8 cellular contexts compared by ENCODE assay signal in the genomic region with DNA sequence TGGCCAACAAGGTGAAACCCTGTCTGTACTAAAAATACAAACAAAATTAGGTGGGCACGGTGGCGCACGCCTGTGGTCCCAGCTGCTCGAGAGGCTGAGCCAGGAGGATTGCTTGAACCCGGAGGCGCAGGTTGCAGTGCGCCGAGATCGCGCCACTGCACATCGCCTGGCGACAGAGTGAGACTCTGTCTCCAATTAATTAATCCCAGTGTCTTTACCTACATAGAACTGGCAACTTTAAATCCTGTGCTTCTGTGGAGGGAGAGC. TPM values are rescaled to one million over a fixed set of nuclear protein-coding genes. Genes with fewer than 3 reads are reported as not detected.
DNase-seq lines count a peak whose midpoint lies in the region; ATAC-seq and TF ChIP-seq lines count a peak whose summit lies in the region.
"Had no signal": no experiment of that assay in that cellular context is flagged by ENCODE, and none has a peak within 500 bp of the region (broad histone marks: within the 10 kb centered on the region; RNA-seq: fewer than 3 reads in every experiment).

No MANE protein-coding gene starts in this region.

- peaks cover 27% of the 10 kb centered on the region for H3K4me1 ChIP-seq in Panc1 (ENCODE audit: control insufficient read depth, insufficient read depth, low read length)

- no peaks in the 10 kb centered on the region for H3K36me3 Mint-ChIP-seq in immature natural killer cell

- peak overlapping the region; percentile 95 to 98 (median 98) for H3K27ac Mint-ChIP-seq in immature natural killer cell

- BruUV-seq in Panc1 (replicated peaks; lab: Mats Ljungman, UMichigan), result no TSS peak

- H3K36me3 ChIP-seq in Panc1 (ENCODE audit: control insufficient read depth, insufficient read depth, low read length), result peaks cover 7% of the 10 kb centered on the region; the same call in 1 of the 2 replicates

- in situ Hi-C loops in Panc1 (cut with HindIII; ENCODE audit: low pct_unique_long_range_greater_than_20kb, low sequenced_read_pairs) (no loop called here), KBM-7 (cut with MboI; ENCODE audit: low pct_unique_long_range_greater_than_20kb, low sequenced_read_pairs) (no loop called here)

- peaks cover 38 to 41% of the 10 kb centered on the region in 2 donors for H3K4me1 Mint-ChIP-seq in immature natural killer cell

- H3K9me3 ChIP-seq in Panc1 (ENCODE audit: control insufficient read depth, insufficient read depth, low read depth, low read length), result no peaks in the 10 kb centered on the region

- no peaks in the 10 kb centered on the region for H3K27me3 ChIP-seq in Panc1 (ENCODE audit: control insufficient read depth, insufficient read depth, low read length)

- H3K27me3 Mint-ChIP-seq in immature natural killer cell (ENCODE audit: low read depth in 3 of 3), result peaks cover 11 to 18% (median 13%) of the 10 kb centered on the region in 3 donors

- no peaks in the 10 kb centered on the region for H3K9me3 Mint-ChIP-seq in immature natural killer cell

- DNase-seq in AG04449 (ENCODE audit: low read depth, low spot score), result no peak
- DNase-seq in Panc1 (ENCODE audit: low read depth, low spot score), result no peak
- no peak for DNase-seq in immature natural killer cell
- no peak for DNase-seq in NCI-H446 (lab: John Stamatoyannopoulos, UW)
- no peak for DNase-seq in KBM-7
- no peak for DNase-seq in NOMO-1 (lab: John Stamatoyannopoulos, UW; ENCODE audit: unreplicated experiment in 2 of 2)
- DNase-seq: activated CD4-positive, alpha-beta T cell treated with anti-CD3 and anti-CD28 coated beads for 1 hour; kidney glomerular epithelial cell had no signal

- peak overlapping the region; percentile 99 for H3K27ac ChIP-seq in Panc1 (ENCODE audit: low read length)

- H3K4me3 ChIP-seq in AG04449 (ENCODE audit: low read depth, low read length) (peak overlapping the region; percentile 96), Panc1 (ENCODE audit: low read depth in 2 of 2, low read length in 2 of 2) (no peak overlapping the region; a peak in 1 of 4 replicates)

- POLR2A ChIA-PET in AG04449 (lab: Yijun Ruan, JAX) (interaction anchor here (3.3 kb wide), 1 partner anchor 89 kb away, joined by 12 read pairs; no protein-coding TSS in a partner anchor), Panc1 (lab: Charles Lee) (interaction anchor here (0.6 kb wide), 1 partner anchor 90 kb away, joined by 4 read pairs; no protein-coding TSS in a partner anchor)

- CTCF ChIA-PET in AG04449 (lab: Yijun Ruan, JAX), result interaction anchor here (0.6 to 2.1 kb wide), 5 partner anchors 75 to 142 kb away, joined by 3 to 10 read pairs (median 4); no protein-coding TSS in a partner anchor
- CTCF ChIA-PET in Panc1 (lab: Charles Lee), result no interaction called here

- no peak for ATAC-seq in Panc1

- no peak for TF ChIP-seq CTCF in AG04449 (IDR thresholded peaks at IDR 0.05; ENCODE audit: insufficient read depth, low read length, missing control alignments)
- TF ChIP-seq CTCF in Panc1 (IDR thresholded peaks at IDR 0.05), result no peak

- peak overlapping the region; percentile 92 to 96 (median 95) for H3K4me3 Mint-ChIP-seq in immature natural killer cell

- intact Hi-C loops in Panc1 (cut with micrococcal nuclease; ENCODE audit: unreplicated experiment), result no loop called here

RNA-seq across cellular contexts. Expression of gene ELOB, which starts 1.5 kb away (rescaled TPM):
- total RNA-seq in Panc1 (2021; ENCODE audit: unreplicated experiment), result 642 TPM
- polyA plus RNA-seq in Panc1 (2012; ENCODE audit: insufficient read length), result 2,232 TPM
- 100 to 1,000 TPM; 252 to 523 (median 328) TPM for polyA plus RNA-seq in immature natural killer cell

RNA-seq across cellular contexts. Expression of gene PRSS33, which starts 8.7 kb away (rescaled TPM):
- total RNA-seq in Panc1 (2021; ENCODE audit: unreplicated experiment), result 0.59 TPM
- 0.47 TPM for polyA plus RNA-seq in Panc1 (2012; ENCODE audit: insufficient read length)
- polyA plus RNA-seq in immature natural killer cell, result 1 to 10 TPM in 2 of 3 donors, not detected in 1; 1.1 to 4.0 TPM

RNA-seq across cellular contexts. Expression of gene PRSS41, which starts 19.6 kb away (rescaled TPM):
- total RNA-seq in Panc1 (2021; ENCODE audit: unreplicated experiment), result not detected
- polyA plus RNA-seq in Panc1 (2012; ENCODE audit: insufficient read length), result not detected
- polyA plus RNA-seq in immature natural killer cell, result not detected

RNA-seq across cellular contexts. Expression of gene SRRM2, which starts 26.2 kb away (rescaled TPM):
- 617 TPM for total RNA-seq in Panc1 (2021; ENCODE audit: unreplicated experiment)
- polyA plus RNA-seq in Panc1 (2012; ENCODE audit: insufficient read length), result 618 TPM
- 100 to 1,000 TPM in 1 of 3 donors, 10 to 100 TPM in 2; 11.5 to 113 (median 24.2) TPM for polyA plus RNA-seq in immature natural killer cell

RNA-seq across cellular contexts. Expression of gene PRSS21, which starts 38.4 kb away (rescaled TPM):
- total RNA-seq in Panc1 (2021; ENCODE audit: unreplicated experiment), result not detected
- polyA plus RNA-seq in Panc1 (2012; ENCODE audit: insufficient read length), result not detected
- 10 to 100 TPM in 1 of 3 donors, 1 to 10 TPM in 2; 3.1 to 11.0 (median 6.8) TPM for polyA plus RNA-seq in immature natural killer cell
